11 cellular contexts compared by ENCODE assay signal in genomic region chr11:95577716-95578460, GRCh38.
A peak's percentile ranks its signal among the peaks of the same experiment; 100 is the strongest.
DNase-seq lines count a peak whose midpoint lies in the region; ATAC-seq and TF ChIP-seq lines count a peak whose summit lies in the region.
"Had no signal": no experiment of that assay in that cellular context is flagged by ENCODE, and none has a peak within 500 bp of the region (broad histone marks: within the 10 kb centered on the region; RNA-seq: fewer than 3 reads in every experiment).

No MANE protein-coding gene starts in this region.

- ATAC-seq in GM18511 (IDR thresholded peaks at IDR 0.05; ENCODE audit: unreplicated experiment) (peak; percentile 56), HG02763 (IDR thresholded peaks at IDR 0.05; ENCODE audit: unreplicated experiment) (no peak)
- ATAC-seq: effector memory CD8-positive, alpha-beta T cell had no signal

- peak; percentile 70 for DNase-seq in AG10803 (ENCODE audit: low read depth)
- peak; percentile 72 for DNase-seq in RWPE1 (ENCODE audit: low spot score)
- DNase-seq in fibroblast of the conjunctiva (ENCODE audit: low read depth), result peak; percentile 66
- DNase-seq in UCSD-AML1 (lab: John Stamatoyannopoulos, UW; ENCODE audit: unreplicated experiment), result no peak
- no peak for DNase-seq in GF-D8 (lab: John Stamatoyannopoulos, UW)
- no peak for DNase-seq in 8988T
- DNase-seq: effector memory CD8-positive, alpha-beta T cell; GDM1; retina had no signal

- CTCF ChIA-PET in RWPE1 (lab: Yijun Ruan, JAX), result interaction anchor here (0.6 to 1.4 kb wide), 2 partner anchors 127 to 154 kb away, joined by 3 read pairs; no protein-coding TSS in a partner anchor

- POLR2A ChIA-PET in RWPE1 (lab: Yijun Ruan, JAX; ENCODE audit: low non-redundant PET), result no interaction called here

- H3K4me3 ChIP-seq in AG10803 (ENCODE audit: low read length), result no peak overlapping the region

- no peak overlapping the region for H3K27ac ChIP-seq in RWPE1

- TF ChIP-seq CTCF in AG10803 (conservative IDR thresholded peaks at IDR 0.05; ENCODE audit: low read length) (no peak; the same call in 1 of the 2 replicates), RWPE1 (conservative IDR thresholded peaks at IDR 0.05; ENCODE audit: low read depth) (no peak)

Comparison
In these comparisons a context has a peak if more than half of its experiments do, and no peak if none do; other contexts are left out.
1. DNase-seq: peak in AG10803 (single experiment), RWPE1 (single experiment) and fibroblast of the conjunctiva (single experiment); none in UCSD-AML1 (single experiment), GF-D8 (single experiment) and 8988T (single experiment).